In the genomic region with DNA sequence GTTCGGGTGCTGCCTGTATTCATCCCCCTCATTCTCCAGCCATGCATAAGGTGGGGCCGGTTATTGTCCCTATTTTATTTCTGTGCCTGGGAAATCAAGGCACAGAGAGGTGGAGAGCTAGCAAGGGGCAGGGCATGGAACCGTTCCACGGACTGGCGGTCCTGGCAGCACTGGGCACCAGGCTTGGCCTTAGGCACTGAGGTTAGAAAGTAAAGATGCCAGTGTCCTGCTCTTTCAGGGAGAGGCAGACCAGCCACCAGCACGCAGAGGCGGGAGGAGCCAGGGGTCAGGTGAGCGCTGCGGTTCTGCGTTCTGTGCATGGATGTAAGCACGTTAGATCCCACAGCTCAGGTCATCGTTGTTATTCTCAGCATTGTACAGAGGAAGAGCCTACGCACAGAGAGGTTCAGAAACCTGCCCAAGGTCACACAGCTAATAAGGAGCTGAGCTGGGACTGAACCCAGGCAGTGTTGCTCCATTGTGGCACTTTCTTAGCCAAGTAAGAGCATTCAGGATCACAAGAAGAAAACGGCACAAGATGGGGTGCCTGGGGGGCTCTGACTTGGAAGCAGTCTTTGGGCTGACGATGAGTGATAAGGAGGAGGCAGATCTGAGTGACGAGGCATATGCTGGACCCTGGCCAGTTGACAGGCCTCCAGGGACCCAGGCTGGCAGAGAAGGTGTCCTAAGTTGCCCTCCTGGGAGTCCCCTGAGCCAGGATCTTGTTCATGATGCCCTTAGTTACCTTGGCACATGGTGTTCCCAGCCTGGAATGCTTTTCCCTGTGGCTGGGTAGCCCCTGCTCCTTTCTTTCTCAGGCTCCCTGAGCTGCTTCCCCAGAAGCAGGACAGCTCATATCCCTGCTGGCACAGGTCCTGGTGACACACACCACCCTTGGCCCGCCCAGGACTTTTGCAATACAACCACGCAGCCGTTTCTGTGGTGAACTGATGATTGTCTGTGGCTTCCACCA, we compare ENCODE assay signal across 1 cellular context.
A peak's percentile ranks its signal among the peaks of the same experiment; 100 is the strongest.
TF ChIP-seq lines count a peak whose summit lies in the region.

No MANE protein-coding gene starts in this region.

TF ChIP-seq in HepG2, 621 proteins besides CTCF, POLR2A, EP300 and RAD21:
- TF ChIP-seq ZNF768 (CRISPR knock-in tag; IDR thresholded peaks at IDR 0.05) (peak; percentile 91), KAT8 (CRISPR knock-in tag; IDR thresholded peaks at IDR 0.05) (no peak), NFKB2 (CRISPR knock-in tag; IDR thresholded peaks at IDR 0.05; ENCODE audit: borderline replicate concordance) (no peak), KMT2B (CRISPR knock-in tag; IDR thresholded peaks at IDR 0.05) (no peak), REPIN1 (CRISPR knock-in tag; IDR thresholded peaks at IDR 0.05; ENCODE audit: borderline replicate concordance, low read depth) (no peak)
- TF ChIP-seq, protein P1, sequence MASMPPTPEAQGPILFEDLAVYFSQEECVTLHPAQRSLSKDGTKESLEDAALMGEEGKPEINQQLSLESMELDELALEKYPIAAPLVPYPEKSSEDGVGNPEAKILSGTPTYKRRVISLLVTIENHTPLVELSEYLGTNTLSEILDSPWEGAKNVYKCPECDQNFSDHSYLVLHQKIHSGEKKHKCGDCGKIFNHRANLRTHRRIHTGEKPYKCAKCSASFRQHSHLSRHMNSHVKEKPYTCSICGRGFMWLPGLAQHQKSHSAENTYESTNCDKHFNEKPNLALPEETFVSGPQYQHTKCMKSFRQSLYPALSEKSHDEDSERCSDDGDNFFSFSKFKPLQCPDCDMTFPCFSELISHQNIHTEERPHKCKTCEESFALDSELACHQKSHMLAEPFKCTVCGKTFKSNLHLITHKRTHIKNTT (CRISPR knock-in tag; IDR thresholded peaks at IDR 0.05), result no peak
